Comparison of ENCODE assay signal across 15 cellular contexts in the genomic region with DNA sequence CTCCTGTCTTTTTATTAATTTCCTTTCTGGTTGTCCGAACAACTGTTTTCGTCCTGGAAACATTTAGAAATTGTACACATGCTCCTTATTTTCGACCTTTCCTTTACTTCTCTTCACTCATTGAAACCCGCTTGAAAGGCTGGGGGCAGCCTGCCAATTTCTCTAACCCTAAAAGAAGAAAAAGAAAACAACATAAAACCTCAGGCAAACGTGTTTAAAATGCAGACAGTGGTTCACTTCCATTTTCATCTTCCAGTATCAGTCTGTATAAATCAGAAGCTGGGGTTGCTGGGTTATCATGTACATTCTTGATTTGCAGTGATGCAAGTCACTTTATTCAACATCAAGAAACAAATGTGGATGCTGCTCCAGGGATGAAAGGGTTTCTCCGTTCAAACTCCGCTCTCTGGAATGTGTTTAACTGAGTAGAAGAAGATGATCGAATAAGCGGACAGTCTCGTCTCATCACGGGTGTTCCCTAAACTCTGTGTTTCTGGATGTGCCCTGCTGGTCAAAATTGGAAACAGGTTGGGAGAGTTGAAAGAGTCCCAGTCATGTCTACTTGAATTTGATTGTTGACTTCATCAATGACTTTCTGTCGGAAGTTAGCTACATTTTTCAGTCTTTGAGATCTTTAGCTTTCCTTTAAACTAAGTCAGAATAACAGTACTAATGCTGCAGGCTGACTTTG.
DNase-seq lines count a peak whose midpoint lies in the region; ATAC-seq and TF ChIP-seq lines count a peak whose summit lies in the region.
"Had no signal": no experiment of that assay in that cellular context is flagged by ENCODE, and none has a peak within 500 bp of the region (broad histone marks: within the 10 kb centered on the region; RNA-seq: fewer than 3 reads in every experiment).

No MANE protein-coding gene starts in this region.

- CTCF ChIA-PET in CD4-positive, alpha-beta T cell (lab: Charles Lee), result interaction anchor here (0.9 to 1.3 kb wide), 3 partner anchors 23 to 1038 kb away, joined by 3 to 6 read pairs (median 3); no protein-coding TSS in a partner anchor

- no peak overlapping the region for H3K9ac ChIP-seq in KMS-11

- peak in 7 of 10 experiments; percentile 22 to 44 (median 38) for DNase-seq in CD4-positive, alpha-beta T cell
- peak; percentile 37 for DNase-seq in activated naive CD4-positive, alpha-beta T cell treated with anti-CD3 and anti-CD28 coated beads, Interleukin-2, amount 50 U/mL, for 16 hours
- no peak for DNase-seq in hepatocyte (ENCODE audit: low spot score)
- no peak for DNase-seq in MV-4-11 (lab: John Stamatoyannopoulos, UW)
- DNase-seq in activated effector memory CD4-positive, alpha-beta T cell treated with anti-CD3 and anti-CD28 coated beads, Interleukin-2, amount 50 U/mL, for 16 hours, result no peak
- no peak for DNase-seq in psoas muscle
- DNase-seq: COR-L47; KBM-7; NCI-H2029 treated with DMSO at 0.1 percent for 48 hours; ovary; right lobe of liver; stimulated activated naive B cell treated with anti-CD40 and anti-IgM and Interleukin-4, amounts not matched to agents 10 μg/mL and 1 μg/mL and 100 μg/mL, for 72 hours had no signal

- H3K36me3 ChIP-seq in KMS-11 (ENCODE audit: insufficient read depth), result no peaks in the 10 kb centered on the region
- H3K36me3 ChIP-seq in hepatocyte (replicated peaks; ENCODE audit: insufficient read depth, low read depth), result no peaks in the 10 kb centered on the region
- H3K36me3 ChIP-seq in psoas muscle (ENCODE audit: insufficient read depth in 1 of 2, low read depth in 1 of 2), result no peaks in the 10 kb centered on the region
- H3K36me3 ChIP-seq: ascending aorta, ovary, right lobe of liver, tibial artery had no signal

- no peaks in the 10 kb centered on the region for H3K79me2 ChIP-seq in KMS-11 (ENCODE audit: insufficient read depth, low read depth)
- H3K79me2 ChIP-seq in hepatocyte, result no peaks in the 10 kb centered on the region

- peaks cover 84% of the 10 kb centered on the region for H3K4me1 Mint-ChIP-seq in CD4-positive, alpha-beta T cell (ENCODE audit: low read depth)
- H3K4me1 Mint-ChIP-seq: stimulated activated naive B cell treated with anti-CD40 and anti-IgM and Interleukin-4, amounts not matched to agents 10 μg/mL and 1 μg/mL and 100 μg/mL, for 72 hours had no signal

- H3K27me3 ChIP-seq in CD4-positive, alpha-beta T cell (ENCODE audit: control insufficient read depth, insufficient read depth, low read length), result no peaks in the 10 kb centered on the region
- H3K27me3 ChIP-seq in KMS-11 (ENCODE audit: insufficient read depth, low read depth), result no peaks in the 10 kb centered on the region
- no peaks in the 10 kb centered on the region for H3K27me3 ChIP-seq in hepatocyte
- no peaks in the 10 kb centered on the region for H3K27me3 ChIP-seq in psoas muscle (ENCODE audit: insufficient read depth in 3 of 3, low read length in 2 of 3)
- H3K27me3 ChIP-seq: ascending aorta, ovary, right lobe of liver, tibial artery had no signal

- no peaks in the 10 kb centered on the region for H4K20me1 ChIP-seq in KMS-11 (ENCODE audit: insufficient read depth)
- no peaks in the 10 kb centered on the region for H4K20me1 ChIP-seq in hepatocyte (ENCODE audit: insufficient read depth, poor library complexity, severe bottlenecking)

- TF ChIP-seq CTCF in CD4-positive, alpha-beta T cell (IDR thresholded peaks at IDR 0.05), result no peak
- no peak for TF ChIP-seq CTCF in KMS-11 (conservative IDR thresholded peaks at IDR 0.05; ENCODE audit: low read depth, low read length)
- no peak for TF ChIP-seq CTCF in hepatocyte (IDR thresholded peaks at IDR 0.05; ENCODE audit: poor library complexity)
- TF ChIP-seq CTCF in psoas muscle (IDR thresholded peaks at IDR 0.05), result no peak

- peak overlapping the region; percentile 96 for H3K27ac Mint-ChIP-seq in CD4-positive, alpha-beta T cell
- H3K27ac Mint-ChIP-seq: stimulated activated naive B cell treated with anti-CD40 and anti-IgM and Interleukin-4, amounts not matched to agents 10 μg/mL and 1 μg/mL and 100 μg/mL, for 72 hours had no signal

- ATAC-seq in CD4-positive, alpha-beta T cell (ENCODE audit: poor library complexity), result peak; percentile 76
- no peak for ATAC-seq in psoas muscle
- ATAC-seq: right lobe of liver; stimulated activated naive B cell treated with anti-CD40 and anti-IgM and Interleukin-4, amounts not matched to agents 10 μg/mL and 1 μg/mL and 100 μg/mL, for 72 hours had no signal

- peaks cover 59% of the 10 kb centered on the region for H3K4me1 ChIP-seq in KMS-11 (ENCODE audit: low read depth, poor library complexity, severe bottlenecking)
- no peaks in the 10 kb centered on the region for H3K4me1 ChIP-seq in hepatocyte (ENCODE audit: insufficient read depth)
- no peaks in the 10 kb centered on the region for H3K4me1 ChIP-seq in psoas muscle
- H3K4me1 ChIP-seq: ascending aorta, right lobe of liver, tibial artery had no signal

- no peaks in the 10 kb centered on the region for H3K9me3 ChIP-seq in CD4-positive, alpha-beta T cell (ENCODE audit: control insufficient read depth, low read length)
- no peaks in the 10 kb centered on the region for H3K9me3 ChIP-seq in hepatocyte (ENCODE audit: low read depth)
- H3K9me3 ChIP-seq in psoas muscle, result no peaks in the 10 kb centered on the region
- H3K9me3 ChIP-seq: ascending aorta, ovary, right lobe of liver, tibial artery had no signal

- H3K27ac ChIP-seq in CD4-positive, alpha-beta T cell (ENCODE audit: low read depth, low read length), result peak overlapping the region; percentile 65
- H3K27ac ChIP-seq in KMS-11 (no peak overlapping the region), hepatocyte (no peak overlapping the region), psoas muscle (no peak overlapping the region)
- H3K27ac ChIP-seq: ascending aorta, ovary, right lobe of liver, tibial artery had no signal

- WGBS in hepatocyte (ENCODE audit: low lambda C conversion rate, missing lambda C conversion rate), result 66% methylated on average over 12 of the region's 12 CpGs
- 62 to 65% (median 63%) methylated on average over 12 of the region's 12 CpGs for WGBS in psoas muscle, 3 donors

- no peaks in the 10 kb centered on the region for H3K27me3 Mint-ChIP-seq in CD4-positive, alpha-beta T cell

- H3K9me3 Mint-ChIP-seq in CD4-positive, alpha-beta T cell, result peaks cover 2% of the 10 kb centered on the region

- H3K4me2 ChIP-seq in KMS-11 (peak overlapping the region; percentile 33; the same call in 1 of the 2 replicates), hepatocyte (peak overlapping the region; percentile 25)

- POLR2A ChIA-PET in CD4-positive, alpha-beta T cell (lab: Charles Lee), result interaction anchor here (0.7 to 4.3 kb wide), 25 partner anchors 16 to 1042 kb away, joined by 3 to 25 read pairs (median 4); a partner anchor contains a TSS

- H2AFZ ChIP-seq in KMS-11 (ENCODE audit: low read depth) (peak overlapping the region; percentile 7; the same call in 1 of the 2 replicates), hepatocyte (no peak overlapping the region)

- H3K9me2 ChIP-seq in hepatocyte (replicated peaks; ENCODE audit: insufficient read depth), result no peaks in the 10 kb centered on the region

- intact Hi-C loops in CD4-positive, alpha-beta T cell (cut with DNase I, micrococcal nuclease), result loop anchor here (5.0 to 10.0 kb wide), 7 partner anchors 38 to 1045 kb away; a partner anchor contains a TSS
- intact Hi-C loops in psoas muscle (cut with DNase I), result no loop called here

- peak overlapping the region; percentile 85 for H3K4me3 Mint-ChIP-seq in CD4-positive, alpha-beta T cell
- H3K4me3 Mint-ChIP-seq: stimulated activated naive B cell treated with anti-CD40 and anti-IgM and Interleukin-4, amounts not matched to agents 10 μg/mL and 1 μg/mL and 100 μg/mL, for 72 hours had no signal

- H3K4me3 ChIP-seq in KMS-11 (IDR thresholded peaks at IDR 0.05; ENCODE audit: insufficient read depth, low read depth, low read length), result no peak overlapping the region
- no peak overlapping the region for H3K4me3 ChIP-seq in hepatocyte
- H3K4me3 ChIP-seq in psoas muscle, result no peak overlapping the region
- H3K4me3 ChIP-seq: ascending aorta, ovary, right lobe of liver, tibial artery had no signal

- H3K36me3 Mint-ChIP-seq in CD4-positive, alpha-beta T cell (ENCODE audit: low read depth), result no peaks in the 10 kb centered on the region
- H3K36me3 Mint-ChIP-seq: stimulated activated naive B cell treated with anti-CD40 and anti-IgM and Interleukin-4, amounts not matched to agents 10 μg/mL and 1 μg/mL and 100 μg/mL, for 72 hours had no signal

Comparison
In these comparisons a context has a peak if more than half of its experiments do, and no peak if none do; other contexts are left out.
1. DNase-seq: peak in CD4-positive, alpha-beta T cell (7 of 10) and activated naive CD4-positive, alpha-beta T cell treated with anti-CD3 and anti-CD28 coated beads, Interleukin-2, amount 50 U/mL, for 16 hours (single experiment); none in hepatocyte (single experiment), MV-4-11 (single experiment), activated effector memory CD4-positive, alpha-beta T cell treated with anti-CD3 and anti-CD28 coated beads, Interleukin-2, amount 50 U/mL, for 16 hours (single experiment) and psoas muscle (0 of 2).
2. intact Hi-C loops: an anchor here in CD4-positive, alpha-beta T cell (5.0 to 10.0 kb wide); none called in psoas muscle.